In genomic region chr10:70462349-70462984, GRCh38 we compare ENCODE assay signal across 11 cellular contexts. TPM values are rescaled to one million over a fixed set of nuclear protein-coding genes. Genes with fewer than 3 reads are reported as not detected.
DNase-seq lines count a peak whose midpoint lies in the region; ATAC-seq and TF ChIP-seq lines count a peak whose summit lies in the region.
"Had no signal": no experiment of that assay in that cellular context is flagged by ENCODE, and none has a peak within 500 bp of the region (broad histone marks: within the 10 kb centered on the region; RNA-seq: fewer than 3 reads in every experiment).

No MANE protein-coding gene starts in this region.

- H3K4me1 ChIP-seq in esophagus muscularis mucosa (peaks cover 39 to 57% (median 53%) of the 10 kb centered on the region in 4 donors), psoas muscle (no peaks in the 10 kb centered on the region)

- DNase-seq in DMS79 (lab: John Stamatoyannopoulos, UW) (peak; percentile 68), NCI-H446 treated with DMSO at 0.1 percent for 48 hours (lab: John Stamatoyannopoulos, UW) (peak; percentile 91), esophagus muscularis mucosa (ENCODE audit: extremely low spot score) (no peak), psoas muscle (peak; percentile 79 to 92)
- DNase-seq in activated CD4-positive, CD25-positive, alpha-beta regulatory T cell treated with anti-CD3 and anti-CD28 coated beads, Interleukin-2, amount 50 U/mL, for 72 hours = no peak
- DNase-seq: small intestine, T-helper 1 cell had no signal

- H3K27ac ChIP-seq in esophagus muscularis mucosa (replicated peaks in 1 of 4) (peak overlapping the region; percentile 31 to 60 (median 33)), psoas muscle (no peak overlapping the region)

- H3K27me3 ChIP-seq in esophagus muscularis mucosa = no peaks in the 10 kb centered on the region
- H3K27me3 ChIP-seq in psoas muscle (ENCODE audit: insufficient read depth in 3 of 3, low read length in 2 of 3) = no peaks in the 10 kb centered on the region

- H3K9me3 ChIP-seq in esophagus muscularis mucosa (no peaks in the 10 kb centered on the region), psoas muscle (no peaks in the 10 kb centered on the region)

- no peak for TF ChIP-seq CTCF in esophagus muscularis mucosa (IDR thresholded peaks at IDR 0.05)
- TF ChIP-seq CTCF in psoas muscle (IDR thresholded peaks at IDR 0.05) = no peak

- 40% methylated on average over 2 of the region's 4 CpGs for WGBS in esophagus muscularis mucosa
- WGBS in psoas muscle, 3 donors = 7 to 11% (median 7%) methylated on average over 4 of the region's 4 CpGs

- no peak for TF ChIP-seq EP300 in esophagus muscularis mucosa (IDR thresholded peaks at IDR 0.05)

- H3K36me3 ChIP-seq in esophagus muscularis mucosa (no peaks in the 10 kb centered on the region), psoas muscle (ENCODE audit: insufficient read depth in 1 of 2, low read depth in 1 of 2) (no peaks in the 10 kb centered on the region)

- peak; percentile 47 to 79 (median 60) for ATAC-seq in psoas muscle
- no peak for ATAC-seq in GM18511 (IDR thresholded peaks at IDR 0.05; ENCODE audit: unreplicated experiment)
- no peak for ATAC-seq in GM21825 (IDR thresholded peaks at IDR 0.05; ENCODE audit: unreplicated experiment)
- ATAC-seq in HG02840 (IDR thresholded peaks at IDR 0.05; ENCODE audit: low FRiP score, unreplicated experiment) = no peak
- ATAC-seq: activated naive CD4-positive, alpha-beta T cell treated with anti-CD3 and anti-CD28 coated beads, Interleukin-2, amount 50 U/mL, for 72 hours had no signal

- no peak overlapping the region for H3K4me3 ChIP-seq in esophagus muscularis mucosa
- H3K4me3 ChIP-seq in psoas muscle = no peak overlapping the region

- intact Hi-C loops in esophagus muscularis mucosa (cut with DNase I) (loop anchor here (5.0 kb wide), 1 partner anchor 295 kb away; no protein-coding TSS in a partner anchor), psoas muscle (cut with DNase I) (loop anchor here in 1 of 2 donors (5.0 kb wide), 1 partner anchor 295 kb away; no protein-coding TSS in a partner anchor)

- TF ChIP-seq POLR2A in esophagus muscularis mucosa (IDR thresholded peaks at IDR 0.05; ENCODE audit: low read depth) = no peak

RNA-seq across cellular contexts. Expression of gene PALD1, which starts 16.1 kb away (rescaled TPM):
- total RNA-seq in esophagus muscularis mucosa = 10 to 100 TPM; 10.4 to 19.1 (median 12.8) TPM
- total RNA-seq in psoas muscle = 1 to 10 TPM; 2.8 to 4.0 (median 3.3) TPM
- polyA plus RNA-seq in psoas muscle = 1 to 10 TPM; 1.0 to 2.5 (median 2.4) TPM

RNA-seq across cellular contexts. Expression of gene NODAL, which starts 21.0 kb away (rescaled TPM):
- total RNA-seq in esophagus muscularis mucosa (not detected), psoas muscle (not detected)
- polyA plus RNA-seq in psoas muscle = under 1 TPM in 2 of 3 donors, not detected in 1; 0.08 to 0.10 TPM
- total RNA-seq: activated naive CD4-positive, alpha-beta T cell treated with anti-CD3 and anti-CD28 coated beads, Interleukin-2, amount 50 U/mL, for 72 hours had no signal

RNA-seq across cellular contexts. Expression of gene EIF4EBP2, which starts 58.5 kb away (rescaled TPM):
- total RNA-seq in esophagus muscularis mucosa (10 to 100 TPM; 73.6 to 99.9 (median 78.4) TPM), psoas muscle (10 to 100 TPM; 41.3 to 75.0 (median 62.0) TPM)
- polyA plus RNA-seq in psoas muscle = 10 to 100 TPM; 13.0 to 76.6 (median 33.8) TPM

Comparison
In these comparisons a context has a peak if more than half of its experiments do, and no peak if none do; other contexts are left out.
1. DNase-seq: peak in DMS79 (single experiment), NCI-H446 treated with DMSO at 0.1 percent for 48 hours (single experiment) and psoas muscle (2 of 2); none in esophagus muscularis mucosa (single experiment) and activated CD4-positive, CD25-positive, alpha-beta regulatory T cell treated with anti-CD3 and anti-CD28 coated beads, Interleukin-2, amount 50 U/mL, for 72 hours (single experiment).
2. ATAC-seq: peak in psoas muscle (4 of 4); none in GM18511 (single experiment), GM21825 (single experiment) and HG02840 (single experiment).